ENCODE assay signal across 8 cellular contexts in the genomic region with DNA sequence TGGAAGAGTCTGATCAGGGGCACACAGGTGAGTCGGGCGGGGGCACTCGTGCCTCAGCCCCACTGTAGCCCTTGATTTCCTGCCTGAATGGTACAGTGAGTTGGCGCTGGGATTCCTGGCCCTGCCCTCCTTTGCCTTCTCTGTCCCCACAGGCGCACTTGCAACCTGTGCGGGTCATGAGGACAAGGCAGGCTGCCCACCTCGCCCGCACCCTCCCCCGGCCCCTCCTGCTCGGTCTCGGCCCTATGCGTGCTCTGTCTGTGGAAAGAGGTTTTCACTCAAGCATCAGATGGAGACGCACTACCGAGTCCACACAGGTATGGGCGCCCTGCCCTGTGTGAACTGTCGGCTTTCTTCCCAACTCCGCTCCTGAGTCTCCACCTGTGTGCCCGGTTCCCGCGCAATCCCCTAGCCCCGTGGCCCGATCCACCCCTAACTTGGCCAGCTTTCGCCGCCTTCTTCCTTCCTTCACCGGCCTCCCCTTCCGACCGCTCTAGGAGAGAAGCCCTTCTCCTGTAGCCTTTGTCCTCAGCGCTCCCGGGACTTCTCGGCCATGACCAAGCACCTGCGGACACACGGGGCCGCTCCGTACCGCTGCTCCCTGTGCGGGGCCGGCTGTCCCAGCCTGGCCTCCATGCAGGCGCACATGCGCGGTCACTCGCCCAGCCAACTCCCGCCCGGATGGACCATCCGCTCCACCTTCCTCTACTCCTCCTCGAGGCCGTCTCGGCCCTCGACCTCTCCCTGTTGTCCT. TPM values are rescaled to one million over a fixed set of nuclear protein-coding genes. Genes with fewer than 3 reads are reported as not detected.
A peak's percentile ranks its signal among the peaks of the same experiment; 100 is the strongest.
DNase-seq lines count a peak whose midpoint lies in the region; ATAC-seq and TF ChIP-seq lines count a peak whose summit lies in the region.

No MANE protein-coding gene starts in this region.

- no peak for ATAC-seq in activated T-cell treated with anti-CD3 and anti-CD28 coated beads, Interleukin-2, amount 50 U/mL, for 4 hours
- no peak for ATAC-seq in GM21786 (IDR thresholded peaks at IDR 0.05; ENCODE audit: unreplicated experiment)

- peak overlapping the region; percentile 96 for H2AFZ ChIP-seq in osteoblast (ENCODE audit: low read length)

- H3K4me3 Mint-ChIP-seq in activated T-cell treated with anti-CD3 and anti-CD28 coated beads, Interleukin-2, amount 50 U/mL, for 4 hours: peak overlapping the region; percentile 91
- H3K4me3 Mint-ChIP-seq in glutamatergic neuron (ENCODE audit: unreplicated experiment): peak overlapping the region; percentile 90

- TF ChIP-seq CTCF in glutamatergic neuron (IDR thresholded peaks at IDR 0.05; ENCODE audit: partially characterized antibody, unreplicated experiment) (no peak), osteoblast (IDR thresholded peaks at IDR 0.05; ENCODE audit: extremely low read depth, low read depth, low read length) (no peak)

- H3K36me3 ChIP-seq in osteoblast (ENCODE audit: insufficient read depth, low read length): peaks cover 6% of the 10 kb centered on the region

- H3K27me3 ChIP-seq in osteoblast (ENCODE audit: insufficient read depth, low read length): no peaks in the 10 kb centered on the region

- no peaks in the 10 kb centered on the region for H3K9me3 Mint-ChIP-seq in activated T-cell treated with anti-CD3 and anti-CD28 coated beads, Interleukin-2, amount 50 U/mL, for 4 hours
- peaks cover 6% of the 10 kb centered on the region for H3K9me3 Mint-ChIP-seq in glutamatergic neuron (ENCODE audit: unreplicated experiment)

- in situ Hi-C loops in G401 (cut with HindIII; ENCODE audit: low sequenced_read_pairs): no loop called here

- H3K4me2 ChIP-seq in osteoblast (ENCODE audit: insufficient read depth, low read length): peak overlapping the region; percentile 89

- peaks cover 32% of the 10 kb centered on the region for H3K79me2 ChIP-seq in osteoblast (ENCODE audit: insufficient read depth, low read length)

- no peak overlapping the region for H3K27ac ChIP-seq in osteoblast (ENCODE audit: low read depth, low read length)

- H3K4me3 ChIP-seq in osteoblast (ENCODE audit: insufficient read depth, low read length): peak overlapping the region; percentile 80

- peaks cover 17% of the 10 kb centered on the region for H3K4me1 ChIP-seq in osteoblast (ENCODE audit: insufficient read depth, low read length)

- peak; percentile 74 for DNase-seq in G401 (ENCODE audit: low spot score)
- DNase-seq in HS-5 (ENCODE audit: low read depth): peak; percentile 26
- DNase-seq in activated T-cell treated with anti-CD3 and anti-CD28 coated beads, Interleukin-2, amount 50 U/mL, for 4 hours: no peak
- DNase-seq in glutamatergic neuron: no peak
- peak; percentile 98 for DNase-seq in osteoblast (ENCODE audit: insufficient read length, low spot score, missing footprints)
- no peak for DNase-seq in ecto neural progenitor cell (ENCODE audit: low spot score)
- no peak for DNase-seq in ureter (ENCODE audit: low spot score)

- H4K20me1 ChIP-seq in osteoblast (ENCODE audit: insufficient read depth, low read length): peaks cover 18% of the 10 kb centered on the region

- H3K36me3 Mint-ChIP-seq in activated T-cell treated with anti-CD3 and anti-CD28 coated beads, Interleukin-2, amount 50 U/mL, for 4 hours (ENCODE audit: insufficient read depth): peaks cover 14% of the 10 kb centered on the region
- peaks cover 4% of the 10 kb centered on the region for H3K36me3 Mint-ChIP-seq in glutamatergic neuron (ENCODE audit: unreplicated experiment)

- H3K27ac Mint-ChIP-seq in glutamatergic neuron (ENCODE audit: unreplicated experiment): peak overlapping the region; percentile 83

- H3K9me3 ChIP-seq in osteoblast (ENCODE audit: low read depth, low read length): no peaks in the 10 kb centered on the region

- H3K27me3 Mint-ChIP-seq in activated T-cell treated with anti-CD3 and anti-CD28 coated beads, Interleukin-2, amount 50 U/mL, for 4 hours (ENCODE audit: low read depth): no peaks in the 10 kb centered on the region
- peaks cover 12% of the 10 kb centered on the region for H3K27me3 Mint-ChIP-seq in glutamatergic neuron (ENCODE audit: unreplicated experiment)

- H3K4me1 Mint-ChIP-seq in activated T-cell treated with anti-CD3 and anti-CD28 coated beads, Interleukin-2, amount 50 U/mL, for 4 hours (ENCODE audit: low read depth): peaks cover 56% of the 10 kb centered on the region
- peaks cover 16% of the 10 kb centered on the region for H3K4me1 Mint-ChIP-seq in glutamatergic neuron (ENCODE audit: low read depth, unreplicated experiment)

RNA-seq across cellular contexts. Expression of gene KMT2B, which starts 1.6 kb away (rescaled TPM):
- total RNA-seq in G401 (2014; rRNA removed; shearing (Covaris generic)): 2.5 and 4.6 TPM in 2 replicates
- total RNA-seq in activated T-cell treated with anti-CD3 and anti-CD28 coated beads, Interleukin-2, amount 50 U/mL, for 4 hours: 10 to 100 TPM; 64.1 to 74.8 (median 74.5) TPM
- total RNA-seq in glutamatergic neuron (ENCODE audit: unreplicated experiment) (60.8 TPM), osteoblast (6.5 and 6.8 TPM in 2 replicates), ureter (43.7 TPM)

RNA-seq across cellular contexts. Expression of gene ZBTB32, which starts 11.8 kb away (rescaled TPM):
- total RNA-seq in G401 (2014; rRNA removed; shearing (Covaris generic)): 0.17 TPM in 1 of 2 replicates, not detected in the other
- total RNA-seq in activated T-cell treated with anti-CD3 and anti-CD28 coated beads, Interleukin-2, amount 50 U/mL, for 4 hours: 100 to 1,000 TPM in 2 of 3 donors, 10 to 100 TPM in 1; 90.8 to 136 (median 101) TPM
- total RNA-seq in glutamatergic neuron (ENCODE audit: unreplicated experiment) (not detected), osteoblast (not detected in 2 replicates), ureter (not detected)

RNA-seq across cellular contexts. Expression of gene IGFLR1, which starts 26.1 kb away (rescaled TPM):
- 4.0 and 9.3 TPM in 2 replicates for total RNA-seq in G401 (2014; rRNA removed; shearing (Covaris generic))
- total RNA-seq in activated T-cell treated with anti-CD3 and anti-CD28 coated beads, Interleukin-2, amount 50 U/mL, for 4 hours: 10 to 100 TPM; 24.0 to 32.7 (median 29.8) TPM
- total RNA-seq in glutamatergic neuron (ENCODE audit: unreplicated experiment): 4.7 TPM
- total RNA-seq in osteoblast: 0.72 and 0.88 TPM in 2 replicates
- total RNA-seq in ureter: 14.7 TPM

RNA-seq across cellular contexts. Expression of gene U2AF1L4, which starts 29.1 kb away (rescaled TPM):
- total RNA-seq in G401 (2014; rRNA removed; shearing (Covaris generic)): 6.3 and 44.4 TPM in 2 replicates
- 10 to 100 TPM; 18.9 to 25.2 (median 19.4) TPM for total RNA-seq in activated T-cell treated with anti-CD3 and anti-CD28 coated beads, Interleukin-2, amount 50 U/mL, for 4 hours
- total RNA-seq in glutamatergic neuron (ENCODE audit: unreplicated experiment) (24.3 TPM), osteoblast (5.8 and 8.8 TPM in 2 replicates), ureter (32.9 TPM)

RNA-seq across cellular contexts. Expression of gene PSENEN, which starts 29.3 kb away (rescaled TPM):
- 63.1 and 65.0 TPM in 2 replicates for total RNA-seq in G401 (2014; rRNA removed; shearing (Covaris generic))
- 10 to 100 TPM; 46.1 to 49.3 (median 47.9) TPM for total RNA-seq in activated T-cell treated with anti-CD3 and anti-CD28 coated beads, Interleukin-2, amount 50 U/mL, for 4 hours
- total RNA-seq in glutamatergic neuron (ENCODE audit: unreplicated experiment) (109 TPM), osteoblast (8.8 and 11.6 TPM in 2 replicates), ureter (81.1 TPM)

Comparison
In these comparisons a context has a peak if more than half of its experiments do, and no peak if none do; other contexts are left out.
1. DNase-seq: peak in G401 (single experiment), HS-5 (single experiment) and osteoblast (single experiment); none in activated T-cell treated with anti-CD3 and anti-CD28 coated beads, Interleukin-2, amount 50 U/mL, for 4 hours (single experiment), glutamatergic neuron (single experiment), ecto neural progenitor cell (single experiment) and ureter (single experiment).
2. RNA of gene ZBTB32, which starts 11.8 kb away (total RNA-seq): 90.8 to 136 TPM in activated T-cell treated with anti-CD3 and anti-CD28 coated beads, Interleukin-2, amount 50 U/mL, for 4 hours; 0.17 TPM in G401, not detected in ureter (single experiment), not detected in glutamatergic neuron (single experiment) and not detected in osteoblast; every median in the first group is over 10 times any median in the second.